In the genomic region with DNA sequence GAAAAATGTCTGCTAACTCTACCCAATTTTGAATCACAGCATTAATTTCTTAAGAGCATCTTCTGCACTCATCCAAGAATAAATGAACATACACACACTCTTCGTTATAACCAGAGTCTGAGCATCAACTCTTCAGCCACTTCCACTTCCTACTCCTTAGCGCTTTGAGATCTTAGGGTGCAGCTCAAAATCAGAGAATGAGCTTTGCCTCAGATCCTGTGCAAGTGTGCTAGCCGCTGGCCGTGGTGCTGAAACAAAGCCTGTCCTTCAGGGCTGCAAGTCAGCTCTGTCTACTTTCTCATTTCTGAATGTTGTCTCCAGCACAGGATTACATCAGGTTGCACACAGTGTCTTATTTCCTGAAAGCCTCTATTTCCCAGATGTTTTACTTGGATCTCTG, we compare ENCODE assay signal across 9 cellular contexts.
DNase-seq lines count a peak whose midpoint lies in the region; ATAC-seq and TF ChIP-seq lines count a peak whose summit lies in the region.
"Had no signal": no experiment of that assay in that cellular context is flagged by ENCODE, and none has a peak within 500 bp of the region (broad histone marks: within the 10 kb centered on the region; RNA-seq: fewer than 3 reads in every experiment).

No MANE protein-coding gene starts in this region.

- H3K36me3 Mint-ChIP-seq in progenitor cell of endocrine pancreas (ENCODE audit: insufficient read depth) = no peaks in the 10 kb centered on the region

- DNase-seq in NCI-H82 (lab: John Stamatoyannopoulos, UW) = peak; percentile 27
- DNase-seq in NCI-H82 treated with DMSO at 0.1 percent for 48 hours (lab: John Stamatoyannopoulos, UW; ENCODE audit: unreplicated experiment) = no peak
- DNase-seq in NOMO-1 treated with DMSO at 0.1 percent for 48 hours (lab: John Stamatoyannopoulos, UW; ENCODE audit: unreplicated experiment) = peak; percentile 36
- DNase-seq in dermis blood vessel endothelial cell = peak; percentile 75
- DNase-seq in progenitor cell of endocrine pancreas (ENCODE audit: low spot score, unreplicated experiment) = peak; percentile 73
- DNase-seq in NCI-H446 treated with DMSO at 0.1 percent for 48 hours (lab: John Stamatoyannopoulos, UW) = no peak
- no peak for DNase-seq in effector memory CD4-positive, alpha-beta T cell
- DNase-seq: cortex of kidney had no signal

- H3K9me3 ChIP-seq in effector memory CD4-positive, alpha-beta T cell (ENCODE audit: control insufficient read depth, low read length) = no peaks in the 10 kb centered on the region

- no peaks in the 10 kb centered on the region for H3K4me1 ChIP-seq in effector memory CD4-positive, alpha-beta T cell (ENCODE audit: control insufficient read depth, insufficient read depth, low read length, poor library complexity, severe bottlenecking)

- H3K9me3 Mint-ChIP-seq in progenitor cell of endocrine pancreas (ENCODE audit: low read depth) = peaks cover 3% of the 10 kb centered on the region

- H3K27me3 Mint-ChIP-seq in progenitor cell of endocrine pancreas = peaks cover 7% of the 10 kb centered on the region

- no peak for ATAC-seq in HG03565 (IDR thresholded peaks at IDR 0.05; ENCODE audit: unreplicated experiment)

- H3K4me3 ChIP-seq in effector memory CD4-positive, alpha-beta T cell (ENCODE audit: insufficient read depth, low read depth, low read length, poor library complexity, severe bottlenecking) = no peak overlapping the region

- no peak overlapping the region for H3K27ac Mint-ChIP-seq in progenitor cell of endocrine pancreas

- no peak overlapping the region for H3K27ac ChIP-seq in effector memory CD4-positive, alpha-beta T cell (ENCODE audit: insufficient read depth, low read length, poor library complexity, severe bottlenecking)

- no peak overlapping the region for H3K4me3 Mint-ChIP-seq in progenitor cell of endocrine pancreas (ENCODE audit: low read depth)

- H3K27me3 ChIP-seq in effector memory CD4-positive, alpha-beta T cell (replicated peaks; ENCODE audit: control insufficient read depth, insufficient read depth, low read length, poor library complexity, severe bottlenecking) = no peaks in the 10 kb centered on the region

- no peaks in the 10 kb centered on the region for H3K4me1 Mint-ChIP-seq in progenitor cell of endocrine pancreas (ENCODE audit: low read depth)

- H3K36me3 ChIP-seq in effector memory CD4-positive, alpha-beta T cell (ENCODE audit: control insufficient read depth, insufficient read depth, low read length) = no peaks in the 10 kb centered on the region

- no peak for TF ChIP-seq CTCF in progenitor cell of endocrine pancreas (IDR thresholded peaks at IDR 0.05; ENCODE audit: unreplicated experiment)

Comparison
In these comparisons a context has a peak if more than half of its experiments do, and no peak if none do; other contexts are left out.
1. DNase-seq: peak in NCI-H82 (single experiment), NOMO-1 treated with DMSO at 0.1 percent for 48 hours (single experiment), dermis blood vessel endothelial cell (single experiment) and progenitor cell of endocrine pancreas (single experiment); none in NCI-H82 treated with DMSO at 0.1 percent for 48 hours (single experiment), NCI-H446 treated with DMSO at 0.1 percent for 48 hours (single experiment) and effector memory CD4-positive, alpha-beta T cell (0 of 3).